ENCODE assay signal across 8 cellular contexts in the genomic region with DNA sequence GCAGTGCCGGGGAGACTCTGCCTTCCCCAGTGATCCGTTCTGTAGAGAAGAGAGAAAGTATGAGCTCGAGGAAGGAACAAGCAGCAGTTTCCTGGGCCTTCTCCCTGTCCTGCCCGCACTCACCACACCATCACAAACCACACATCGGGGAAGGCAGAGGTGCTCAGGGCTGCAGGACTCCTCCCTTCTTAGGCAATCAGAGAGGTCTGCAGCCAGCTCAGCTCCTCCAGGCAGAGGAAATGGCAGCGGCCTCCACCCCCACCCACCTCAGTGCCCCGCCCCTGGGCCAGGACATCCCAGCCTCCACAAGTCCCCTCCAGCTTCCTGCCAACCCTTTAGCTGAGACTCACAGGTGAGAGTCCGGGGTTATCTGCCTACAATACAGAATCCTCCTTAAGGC. TPM values are rescaled to one million over a fixed set of nuclear protein-coding genes. Genes with fewer than 3 reads are reported as not detected.
DNase-seq lines count a peak whose midpoint lies in the region; ATAC-seq and TF ChIP-seq lines count a peak whose summit lies in the region.

No MANE protein-coding gene starts in this region.

- H3K27ac Mint-ChIP-seq in activated CD8-positive, alpha-beta T cell treated with anti-CD3 and anti-CD28 coated beads for 36 hours = peak overlapping the region; percentile 81

- POLR2A ChIA-PET in activated CD8-positive, alpha-beta T cell treated with anti-CD3 and anti-CD28 coated beads for 36 hours (lab: Charles Lee) = interaction anchor here (1.1 kb wide), 1 partner anchor 10 kb away, joined by 5 read pairs; no protein-coding TSS in a partner anchor

- ATAC-seq in activated CD8-positive, alpha-beta T cell treated with anti-CD3 and anti-CD28 coated beads for 36 hours = peak; percentile 37

- no peak overlapping the region for H3K4me3 ChIP-seq in fibroblast of villous mesenchyme (ENCODE audit: low read depth, low read length)

- CTCF ChIA-PET in activated CD8-positive, alpha-beta T cell treated with anti-CD3 and anti-CD28 coated beads for 36 hours (lab: Charles Lee) = interaction anchor here (0.9 to 4.3 kb wide), 7 partner anchors 18 to 582 kb away, joined by 3 to 36 read pairs (median 5); no protein-coding TSS in a partner anchor

- no peak for TF ChIP-seq CTCF in activated CD8-positive, alpha-beta T cell treated with anti-CD3 and anti-CD28 coated beads for 36 hours (IDR thresholded peaks at IDR 0.05)
- TF ChIP-seq CTCF in fibroblast of villous mesenchyme (IDR thresholded peaks at IDR 0.05; ENCODE audit: insufficient read depth, low read depth, low read length) = no peak

- peaks cover 11% of the 10 kb centered on the region for H3K36me3 Mint-ChIP-seq in activated CD8-positive, alpha-beta T cell treated with anti-CD3 and anti-CD28 coated beads for 36 hours (ENCODE audit: low read depth)

- peak; percentile 71 for DNase-seq in KBM-7
- peak; percentile 78 for DNase-seq in activated CD8-positive, alpha-beta T cell treated with anti-CD3 and anti-CD28 coated beads for 36 hours
- peak; percentile 44 for DNase-seq in fibroblast of villous mesenchyme (ENCODE audit: low read depth)
- peak; percentile 53 to 57 for DNase-seq in stimulated activated CD8-positive, alpha-beta memory T cell treated with anti-CD3 and anti-CD28 coated beads, Interleukin-15, amount 100 ng/mL, for 48 hours (ENCODE audit: low read depth in 2 of 2)
- no peak for DNase-seq in amniotic stem cell (lab: John Stamatoyannopoulos, UW)
- DNase-seq in nucleus accumbens (lab: John Stamatoyannopoulos, UW) = no peak
- no peak for DNase-seq in LoVo (ENCODE audit: low spot score)
- no peak for DNase-seq in NCI-H128 (lab: John Stamatoyannopoulos, UW; ENCODE audit: unreplicated experiment)

- peaks cover 51% of the 10 kb centered on the region for H3K4me1 Mint-ChIP-seq in activated CD8-positive, alpha-beta T cell treated with anti-CD3 and anti-CD28 coated beads for 36 hours (ENCODE audit: low read depth)

- intact Hi-C loops in activated CD8-positive, alpha-beta T cell treated with anti-CD3 and anti-CD28 coated beads for 36 hours (cut with micrococcal nuclease) = no loop called here

- peak overlapping the region; percentile 76 for H3K4me3 Mint-ChIP-seq in activated CD8-positive, alpha-beta T cell treated with anti-CD3 and anti-CD28 coated beads for 36 hours

- no peaks in the 10 kb centered on the region for H3K27me3 Mint-ChIP-seq in activated CD8-positive, alpha-beta T cell treated with anti-CD3 and anti-CD28 coated beads for 36 hours

- no peaks in the 10 kb centered on the region for H3K9me3 Mint-ChIP-seq in activated CD8-positive, alpha-beta T cell treated with anti-CD3 and anti-CD28 coated beads for 36 hours

- in situ Hi-C loops in KBM-7 (cut with MboI; ENCODE audit: low pct_unique_long_range_greater_than_20kb, low sequenced_read_pairs) = loop anchor here (25.0 kb wide), 1 partner anchor 236 kb away; no protein-coding TSS in a partner anchor

RNA-seq across cellular contexts. Expression of a gene that starts 2.0 kb away (rescaled TPM):
- 1 to 10 TPM; 5.6 to 7.0 TPM for total RNA-seq in activated CD8-positive, alpha-beta T cell treated with anti-CD3 and anti-CD28 coated beads for 36 hours
- total RNA-seq in fibroblast of villous mesenchyme = 5.5 and 6.0 TPM in 2 replicates

RNA-seq across cellular contexts. Expression of a gene that starts 2.7 kb away (rescaled TPM):
- 10 to 100 TPM; 32.9 to 37.5 TPM for total RNA-seq in activated CD8-positive, alpha-beta T cell treated with anti-CD3 and anti-CD28 coated beads for 36 hours
- 24.5 and 32.4 TPM in 2 replicates for total RNA-seq in fibroblast of villous mesenchyme

RNA-seq across cellular contexts. Expression of a gene that starts 27.1 kb away (rescaled TPM):
- total RNA-seq in activated CD8-positive, alpha-beta T cell treated with anti-CD3 and anti-CD28 coated beads for 36 hours = under 1 TPM; 0.25 to 0.63 TPM
- 2.6 and 2.9 TPM in 2 replicates for total RNA-seq in fibroblast of villous mesenchyme

RNA-seq across cellular contexts. Expression of a gene that starts 27.6 kb away (rescaled TPM):
- not detected for total RNA-seq in activated CD8-positive, alpha-beta T cell treated with anti-CD3 and anti-CD28 coated beads for 36 hours
- total RNA-seq in fibroblast of villous mesenchyme = not detected in 2 replicates

Comparison
In these comparisons a context has a peak if more than half of its experiments do, and no peak if none do; other contexts are left out.
1. DNase-seq: peak in KBM-7 (single experiment), activated CD8-positive, alpha-beta T cell treated with anti-CD3 and anti-CD28 coated beads for 36 hours (single experiment), fibroblast of villous mesenchyme (single experiment) and stimulated activated CD8-positive, alpha-beta memory T cell treated with anti-CD3 and anti-CD28 coated beads, Interleukin-15, amount 100 ng/mL, for 48 hours (2 of 2); none in amniotic stem cell (single experiment), nucleus accumbens (0 of 56), LoVo (single experiment) and NCI-H128 (single experiment).